Comparison of ENCODE assay signal across 8 cellular contexts in the genomic region with DNA sequence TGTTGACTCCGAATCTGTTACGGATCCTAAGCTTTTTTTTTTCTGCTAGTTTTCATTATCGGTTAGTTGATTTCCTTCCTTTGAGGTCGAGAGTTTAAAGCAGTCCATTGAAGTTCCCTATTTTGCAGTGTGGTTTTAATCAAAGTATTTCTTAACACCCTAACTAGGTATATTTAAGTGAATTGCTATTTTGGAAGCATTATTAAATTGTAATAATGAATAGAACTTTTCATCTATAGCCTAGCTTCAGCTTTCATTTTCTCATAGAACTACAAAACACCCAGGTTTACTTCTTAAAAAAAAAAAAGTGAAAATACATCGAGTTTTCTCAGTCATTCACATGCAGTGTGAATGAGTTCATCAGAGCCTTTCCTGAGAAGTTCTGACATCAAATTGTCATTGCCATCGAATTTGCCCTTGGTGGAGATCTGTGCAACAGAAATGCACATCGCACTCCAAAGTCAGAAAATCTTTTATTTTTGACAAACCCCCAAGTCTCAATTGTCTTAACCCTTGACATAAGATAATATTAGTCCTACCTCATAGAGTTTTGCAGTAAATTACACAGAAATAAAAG. TPM values are rescaled to one million over a fixed set of nuclear protein-coding genes. Genes with fewer than 3 reads are reported as not detected.
DNase-seq lines count a peak whose midpoint lies in the region; ATAC-seq and TF ChIP-seq lines count a peak whose summit lies in the region.

No MANE protein-coding gene starts in this region.

- intact Hi-C loops in body of pancreas (cut with DNase I): no loop called here

- no peak for TF ChIP-seq CTCF in body of pancreas (IDR thresholded peaks at IDR 0.05)

- peak overlapping the region; percentile 83 for H3K27ac ChIP-seq in Karpas-422 (ENCODE audit: low read length)
- peak overlapping the region; percentile 92 to 97 (median 94) for H3K27ac ChIP-seq in body of pancreas
- H3K27ac ChIP-seq in mucosa of rectum (ENCODE audit: low read depth in 2 of 2, low read length in 2 of 2): peak overlapping the region; percentile 88 to 96

- H2AFZ ChIP-seq in Karpas-422 (ENCODE audit: low read length): peak overlapping the region; percentile 84

- H3K79me2 ChIP-seq in Karpas-422 (ENCODE audit: low read length): peaks cover 38% of the 10 kb centered on the region

- H3K36me3 ChIP-seq in Karpas-422 (ENCODE audit: insufficient read depth, low read length) (no peaks in the 10 kb centered on the region), body of pancreas (replicated peaks in 1 of 2; ENCODE audit: insufficient read depth in 1 of 2, low read depth in 2 of 2) (no peaks in the 10 kb centered on the region), mucosa of rectum (ENCODE audit: control insufficient read depth in 2 of 2, insufficient read depth in 2 of 2, low read length in 2 of 2) (no peaks in the 10 kb centered on the region)

- 14 to 15% methylated on average over 7 of the region's 7 CpGs for WGBS in body of pancreas, 2 donors

- H4K20me1 ChIP-seq in Karpas-422 (ENCODE audit: insufficient read depth, low read depth, low read length): peaks cover 13% of the 10 kb centered on the region; the same call in 1 of the 2 replicates

- H3K9me2 ChIP-seq in Karpas-422 (replicated peaks; ENCODE audit: insufficient read depth, low read length): no peaks in the 10 kb centered on the region

- H3K9me3 ChIP-seq in Karpas-422 (ENCODE audit: low read length) (no peaks in the 10 kb centered on the region), body of pancreas (no peaks in the 10 kb centered on the region), mucosa of rectum (ENCODE audit: control insufficient read depth in 2 of 2, low read length in 2 of 2) (no peaks in the 10 kb centered on the region)

- ATAC-seq in GM19035 (IDR thresholded peaks at IDR 0.05; ENCODE audit: unreplicated experiment) (peak; percentile 7), body of pancreas (no peak), GM19397 (IDR thresholded peaks at IDR 0.05; ENCODE audit: unreplicated experiment) (no peak), GM21515 (IDR thresholded peaks at IDR 0.05; ENCODE audit: unreplicated experiment) (no peak), HG02588 (IDR thresholded peaks at IDR 0.05; ENCODE audit: unreplicated experiment) (no peak)

- H3K4me1 ChIP-seq in Karpas-422 (ENCODE audit: low read length): peaks cover 36% of the 10 kb centered on the region
- peaks cover 27% of the 10 kb centered on the region for H3K4me1 ChIP-seq in body of pancreas
- peaks cover 16 to 19% of the 10 kb centered on the region in 2 donors for H3K4me1 ChIP-seq in mucosa of rectum (ENCODE audit: control insufficient read depth in 2 of 2, insufficient read depth in 2 of 2, low read length in 2 of 2)

- no peak for TF ChIP-seq POLR2A in body of pancreas (IDR thresholded peaks at IDR 0.05)

- peak overlapping the region; percentile 87 for H3K4me2 ChIP-seq in Karpas-422 (ENCODE audit: low read depth, low read length, poor library complexity, severe bottlenecking)

- H3K27me3 ChIP-seq in Karpas-422 (ENCODE audit: low read length): no peaks in the 10 kb centered on the region
- no peaks in the 10 kb centered on the region for H3K27me3 ChIP-seq in body of pancreas
- no peaks in the 10 kb centered on the region for H3K27me3 ChIP-seq in mucosa of rectum (ENCODE audit: control insufficient read depth in 2 of 2, insufficient read depth in 2 of 2, low read length in 2 of 2)

- no peak for DNase-seq in Karpas-422
- DNase-seq in body of pancreas: no peak
- DNase-seq in NCI-H748 (lab: John Stamatoyannopoulos, UW; ENCODE audit: unreplicated experiment): no peak

- H3K4me3 ChIP-seq in Karpas-422 (ENCODE audit: low read length) (peak overlapping the region; percentile 95), body of pancreas (peak overlapping the region in 1 of 2 donors; percentile 78), mucosa of rectum (ENCODE audit: low read length in 2 of 2) (peak overlapping the region; percentile 86 to 95)

- H3K9ac ChIP-seq in Karpas-422 (ENCODE audit: low read length): peak overlapping the region; percentile 81
- peak overlapping the region; percentile 94 for H3K9ac ChIP-seq in mucosa of rectum (ENCODE audit: low read depth in 1 of 2, low read length in 2 of 2)

RNA-seq across cellular contexts. Expression of gene LBR, which starts 1.1 kb away (rescaled TPM):
- 66.0 and 157 TPM in 2 replicates for total RNA-seq in Karpas-422 (2014; rRNA removed; shearing (Covaris generic); ENCODE audit: low replicate concordance)
- total RNA-seq in body of pancreas: 10 to 100 TPM; 15.2 to 26.5 TPM
